1 cellular context compared by ENCODE assay signal in the genomic region with DNA sequence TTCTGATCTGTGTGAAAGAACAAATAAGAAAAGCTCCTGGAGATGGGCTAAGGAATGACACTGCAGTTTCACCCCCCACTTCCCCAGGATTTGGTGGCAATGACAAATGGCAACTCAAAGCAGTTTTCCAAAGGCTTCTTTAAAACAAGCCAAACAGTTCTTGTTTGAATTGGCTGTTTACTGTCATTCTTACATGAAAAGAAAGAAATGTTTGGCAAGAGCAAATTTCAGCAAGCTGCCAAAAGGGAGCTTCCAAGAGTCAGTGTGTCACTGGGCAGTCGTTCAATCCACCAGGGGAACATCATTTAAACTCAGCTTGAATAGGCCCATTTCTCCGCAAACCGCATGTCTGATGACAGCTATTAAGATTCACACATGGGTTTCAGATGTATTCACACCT.
TF ChIP-seq lines count a peak whose summit lies in the region.

No MANE protein-coding gene starts in this region.

TF ChIP-seq in WTC11, 78 proteins besides CTCF, POLR2A, EP300 and RAD21 (continued from another document):
- TF ChIP-seq, protein P1, sequence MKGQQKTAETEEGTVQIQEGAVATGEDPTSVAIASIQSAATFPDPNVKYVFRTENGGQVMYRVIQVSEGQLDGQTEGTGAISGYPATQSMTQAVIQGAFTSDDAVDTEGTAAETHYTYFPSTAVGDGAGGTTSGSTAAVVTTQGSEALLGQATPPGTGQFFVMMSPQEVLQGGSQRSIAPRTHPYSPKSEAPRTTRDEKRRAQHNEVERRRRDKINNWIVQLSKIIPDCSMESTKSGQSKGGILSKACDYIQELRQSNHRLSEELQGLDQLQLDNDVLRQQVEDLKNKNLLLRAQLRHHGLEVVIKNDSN (CRISPR knock-in tag; IDR thresholded peaks at IDR 0.05): no peak
- TF ChIP-seq ZBTB21 (CRISPR knock-in tag; IDR thresholded peaks at IDR 0.05; ENCODE audit: borderline replicate concordance) (no peak), GABPB1 (CRISPR knock-in tag; IDR thresholded peaks at IDR 0.05) (peak; percentile 55), CREM (CRISPR knock-in tag; IDR thresholded peaks at IDR 0.05) (no peak)
